ENCODE assay signal across 27 cellular contexts in genomic region chr1:234427950-234428646, GRCh38.
"Had no signal": no experiment of that assay in that cellular context is flagged by ENCODE, and none has a peak within 500 bp of the region (broad histone marks: within the 10 kb centered on the region; RNA-seq: fewer than 3 reads in every experiment).

No MANE protein-coding gene starts in this region.

- DNase-seq: activated CD4-positive, alpha-beta memory T cell treated with anti-CD3 and anti-CD28 coated beads, Interleukin-2, amount 10 ng/mL, durations not matched to agents 7 days and 5 days; activated CD4-positive, alpha-beta T cell treated with anti-CD3 and anti-CD28 coated beads for 36 hours; activated CD4-positive, alpha-beta T cell treated with anti-CD3 and anti-CD28 coated beads, Interleukin-2, amount 50 U/mL, for 1 hour; activated gamma-delta T cell treated with Interleukin-2 at 50 U/mL for 16 hours; activated naive CD4-positive, alpha-beta T cell treated with anti-CD3 and anti-CD28 coated beads, Interleukin-2, amount 10 ng/mL, durations not matched to agents 7 days and 5 days; activated naive CD8-positive, alpha-beta T cell treated with anti-CD3 and anti-CD28 coated beads for 36 hours; activated T-cell treated with anti-CD3 and anti-CD28 coated beads for 4 hours; activated T-cell treated with anti-CD3 and anti-CD28 coated beads, Interleukin-2, amount 50 U/mL, for 48 hours; anterior cingulate cortex; KG1; NCI-H1092; NCI-H1417 treated with DMSO at 0.1 percent for 48 hours; NCI-H1694 treated with DMSO at 0.1 percent for 48 hours; NCI-H2081; NCI-H510A treated with DMSO at 0.1 percent for 48 hours; NCI-H69; NK-92 treated with Interleukin-12 subunit alpha and Interleukin-12 subunit beta, amount 100 ng/mL, for 24 hours; PC-3; T-cell; T-helper 2 cell; T1000 had no signal

- H3K27ac Mint-ChIP-seq: activated CD4-positive, alpha-beta memory T cell treated with anti-CD3 and anti-CD28 coated beads, Interleukin-2, amount 10 ng/mL, durations not matched to agents 7 days and 5 days; activated CD4-positive, alpha-beta T cell treated with anti-CD3 and anti-CD28 coated beads for 36 hours; activated naive CD4-positive, alpha-beta T cell treated with anti-CD3 and anti-CD28 coated beads, Interleukin-2, amount 10 ng/mL, durations not matched to agents 7 days and 5 days; activated naive CD8-positive, alpha-beta T cell treated with anti-CD3 and anti-CD28 coated beads for 36 hours; activated T-helper 17 cell treated with anti-CD3 and anti-CD28 coated beads, Interleukin-2, amount 50 U/mL, for 72 hours; IgD-negative memory B cell; T-cell had no signal

- H3K4me1 Mint-ChIP-seq: activated CD4-positive, alpha-beta T cell treated with anti-CD3 and anti-CD28 coated beads for 36 hours; activated naive CD8-positive, alpha-beta T cell treated with anti-CD3 and anti-CD28 coated beads for 36 hours; activated T-helper 17 cell treated with anti-CD3 and anti-CD28 coated beads, Interleukin-2, amount 50 U/mL, for 72 hours; central memory CD8-positive, alpha-beta T cell; T-cell had no signal

- H3K9me3 Mint-ChIP-seq: activated CD4-positive, alpha-beta memory T cell treated with anti-CD3 and anti-CD28 coated beads, Interleukin-2, amount 10 ng/mL, durations not matched to agents 7 days and 5 days; activated naive CD4-positive, alpha-beta T cell treated with anti-CD3 and anti-CD28 coated beads, Interleukin-2, amount 10 ng/mL, durations not matched to agents 7 days and 5 days; activated naive CD8-positive, alpha-beta T cell treated with anti-CD3 and anti-CD28 coated beads for 36 hours; activated T-helper 17 cell treated with anti-CD3 and anti-CD28 coated beads, Interleukin-2, amount 50 U/mL, for 72 hours; central memory CD8-positive, alpha-beta T cell; IgD-negative memory B cell; T-cell had no signal

- H3K27me3 Mint-ChIP-seq: activated CD4-positive, alpha-beta memory T cell treated with anti-CD3 and anti-CD28 coated beads, Interleukin-2, amount 10 ng/mL, durations not matched to agents 7 days and 5 days; activated CD4-positive, alpha-beta T cell treated with anti-CD3 and anti-CD28 coated beads for 36 hours; activated naive CD4-positive, alpha-beta T cell treated with anti-CD3 and anti-CD28 coated beads, Interleukin-2, amount 10 ng/mL, durations not matched to agents 7 days and 5 days; activated naive CD8-positive, alpha-beta T cell treated with anti-CD3 and anti-CD28 coated beads for 36 hours; activated T-helper 17 cell treated with anti-CD3 and anti-CD28 coated beads, Interleukin-2, amount 50 U/mL, for 72 hours; central memory CD8-positive, alpha-beta T cell; IgD-negative memory B cell; T-cell had no signal

- FAIRE-seq: bronchial epithelial cell had no signal

- H3K4me3 Mint-ChIP-seq: activated CD4-positive, alpha-beta memory T cell treated with anti-CD3 and anti-CD28 coated beads, Interleukin-2, amount 10 ng/mL, durations not matched to agents 7 days and 5 days; activated CD4-positive, alpha-beta T cell treated with anti-CD3 and anti-CD28 coated beads for 36 hours; activated naive CD4-positive, alpha-beta T cell treated with anti-CD3 and anti-CD28 coated beads, Interleukin-2, amount 10 ng/mL, durations not matched to agents 7 days and 5 days; activated naive CD8-positive, alpha-beta T cell treated with anti-CD3 and anti-CD28 coated beads for 36 hours; activated T-helper 17 cell treated with anti-CD3 and anti-CD28 coated beads, Interleukin-2, amount 50 U/mL, for 72 hours; central memory CD8-positive, alpha-beta T cell; IgD-negative memory B cell; T-cell had no signal

- H3K27ac ChIP-seq: SK-N-MC, VCaP had no signal

- H3K4me3 ChIP-seq: SK-N-MC had no signal
